11 cellular contexts compared by ENCODE assay signal in genomic region chr14:90275820-90276219, GRCh38. TPM values are rescaled to one million over a fixed set of nuclear protein-coding genes. Genes with fewer than 3 reads are reported as not detected.
DNase-seq lines count a peak whose midpoint lies in the region; ATAC-seq, FAIRE-seq and TF ChIP-seq lines count a peak whose summit lies in the region.
"Had no signal": no experiment of that assay in that cellular context is flagged by ENCODE, and none has a peak within 500 bp of the region (broad histone marks: within the 10 kb centered on the region; RNA-seq: fewer than 3 reads in every experiment).

No MANE protein-coding gene starts in this region.

- intact Hi-C loops in activated CD4-positive, alpha-beta T cell treated with anti-CD3 and anti-CD28 coated beads, Interleukin-2, amount 10 ng/mL, durations not matched to agents 24 days and 14 days (cut with micrococcal nuclease), result loop anchor here (5.0 kb wide), 1 partner anchor 106 kb away; no protein-coding TSS in a partner anchor

- peak overlapping the region; percentile 55 for H3K4me3 Mint-ChIP-seq in activated CD4-positive, alpha-beta T cell treated with anti-CD3 and anti-CD28 coated beads, Interleukin-2, amount 10 ng/mL, durations not matched to agents 24 days and 14 days

- FAIRE-seq in HTR-8/SVneo (lab: Jason Lieb, UNC), result no peak

- H3K4me3 ChIP-seq in choroid plexus epithelial cell (ENCODE audit: low read depth, low read length), result no peak overlapping the region

- H3K4me1 Mint-ChIP-seq in activated CD4-positive, alpha-beta T cell treated with anti-CD3 and anti-CD28 coated beads, Interleukin-2, amount 10 ng/mL, durations not matched to agents 24 days and 14 days, result peaks cover 16% of the 10 kb centered on the region

- DNase-seq in activated CD4-positive, alpha-beta T cell treated with anti-CD3 and anti-CD28 coated beads, Interleukin-2, amount 10 ng/mL, durations not matched to agents 24 days and 14 days, result peak; percentile 66
- no peak for DNase-seq in activated CD4-positive, alpha-beta T cell treated with anti-CD3 and anti-CD28 coated beads, Interleukin-2, amount 50 U/mL, for 1 hour
- DNase-seq in choroid plexus epithelial cell (ENCODE audit: low read depth) (peak; percentile 92), retina (peak; percentile 10), AG08396 (ENCODE audit: low spot score) (no peak), HTR-8/SVneo (ENCODE audit: insufficient read length, low spot score) (no peak), COR-L47 (lab: John Stamatoyannopoulos, UW) (no peak)
- DNase-seq: GDM1, MM.1S, NCI-H510A had no signal

- peak; percentile 9 for ATAC-seq in SK-N-SH treated with all-trans-retinoic acid at 6 μM for 48 hours

- H3K36me3 Mint-ChIP-seq in activated CD4-positive, alpha-beta T cell treated with anti-CD3 and anti-CD28 coated beads, Interleukin-2, amount 10 ng/mL, durations not matched to agents 24 days and 14 days (ENCODE audit: low read depth), result peaks cover 37% of the 10 kb centered on the region

- TF ChIP-seq CTCF in choroid plexus epithelial cell (conservative IDR thresholded peaks at IDR 0.05; ENCODE audit: low read depth, low read length), result no peak

- peak overlapping the region; percentile 90 for H3K27ac Mint-ChIP-seq in activated CD4-positive, alpha-beta T cell treated with anti-CD3 and anti-CD28 coated beads, Interleukin-2, amount 10 ng/mL, durations not matched to agents 24 days and 14 days

- H3K27me3 Mint-ChIP-seq in activated CD4-positive, alpha-beta T cell treated with anti-CD3 and anti-CD28 coated beads, Interleukin-2, amount 10 ng/mL, durations not matched to agents 24 days and 14 days, result no peaks in the 10 kb centered on the region

- no peaks in the 10 kb centered on the region for H3K9me3 Mint-ChIP-seq in activated CD4-positive, alpha-beta T cell treated with anti-CD3 and anti-CD28 coated beads, Interleukin-2, amount 10 ng/mL, durations not matched to agents 24 days and 14 days

TF ChIP-seq in SK-N-SH treated with all-trans-retinoic acid at 6 μM for 48 hours, 23 proteins besides CTCF, POLR2A, EP300 and RAD21:
- no peak for TF ChIP-seq ISL1 (CRISPR knock-in tag; IDR thresholded peaks at IDR 0.05)
- TF ChIP-seq TOX (CRISPR knock-in tag; IDR thresholded peaks at IDR 0.05; ENCODE audit: borderline replicate concordance), result no peak
- no peak for TF ChIP-seq OSR1 (CRISPR knock-in tag; IDR thresholded peaks at IDR 0.05)
- no peak for TF ChIP-seq ZNF8 (CRISPR knock-in tag; IDR thresholded peaks at IDR 0.05)
- no peak for TF ChIP-seq PATZ1 (CRISPR knock-in tag; IDR thresholded peaks at IDR 0.05; ENCODE audit: borderline replicate concordance)

RNA-seq across cellular contexts. Expression of gene PSMC1, which starts 19.5 kb away (rescaled TPM):
- 170 and 185 TPM in 2 replicates for total RNA-seq in activated CD4-positive, alpha-beta T cell treated with anti-CD3 and anti-CD28 coated beads, Interleukin-2, amount 10 ng/mL, durations not matched to agents 24 days and 14 days

RNA-seq across cellular contexts. Expression of gene NRDE2, which starts 55.9 kb away (rescaled TPM):
- 22.1 and 22.8 TPM in 2 replicates for total RNA-seq in activated CD4-positive, alpha-beta T cell treated with anti-CD3 and anti-CD28 coated beads, Interleukin-2, amount 10 ng/mL, durations not matched to agents 24 days and 14 days

Comparison
In these comparisons a context has a peak if more than half of its experiments do, and no peak if none do; other contexts are left out.
1. DNase-seq: peak in activated CD4-positive, alpha-beta T cell treated with anti-CD3 and anti-CD28 coated beads, Interleukin-2, amount 10 ng/mL, durations not matched to agents 24 days and 14 days (single experiment), choroid plexus epithelial cell (single experiment) and retina (single experiment); none in activated CD4-positive, alpha-beta T cell treated with anti-CD3 and anti-CD28 coated beads, Interleukin-2, amount 50 U/mL, for 1 hour (single experiment), AG08396 (single experiment), HTR-8/SVneo (single experiment) and COR-L47 (single experiment).